In the genomic region with DNA sequence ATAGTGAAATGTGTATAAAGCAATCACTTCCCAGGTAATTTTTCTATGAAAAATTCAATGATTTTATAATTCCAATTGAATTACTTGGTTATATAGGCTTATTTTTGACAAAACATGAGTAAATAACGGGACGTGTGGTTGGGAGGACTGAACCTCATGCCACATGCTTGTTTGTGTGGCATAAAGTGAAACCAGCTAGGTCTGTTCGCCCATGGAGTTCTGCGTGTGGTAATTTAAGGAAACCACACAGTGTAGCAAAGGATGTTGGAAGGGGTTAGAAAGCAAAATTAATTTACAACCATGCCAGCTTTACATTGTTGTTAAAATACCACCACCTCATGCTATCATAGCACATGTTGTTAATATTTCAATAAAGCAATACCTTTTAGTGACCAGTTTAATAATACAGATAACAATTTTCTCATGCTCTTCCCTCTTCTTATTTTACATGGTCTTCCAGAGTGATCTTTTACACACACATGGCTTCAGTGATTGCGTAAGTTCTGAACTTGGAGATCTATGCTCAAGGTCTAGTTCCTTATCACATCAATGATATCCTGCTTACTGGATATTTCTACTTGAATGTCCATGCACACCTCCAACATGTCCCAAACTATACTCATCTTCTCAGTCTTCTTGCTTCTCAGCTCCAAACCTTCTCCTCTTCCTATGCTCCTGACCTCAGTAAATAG, we compare ENCODE assay signal across 14 cellular contexts.
DNase-seq lines count a peak whose midpoint lies in the region; ATAC-seq and TF ChIP-seq lines count a peak whose summit lies in the region.
"Had no signal": no experiment of that assay in that cellular context is flagged by ENCODE, and none has a peak within 500 bp of the region (broad histone marks: within the 10 kb centered on the region; RNA-seq: fewer than 3 reads in every experiment).

No MANE protein-coding gene starts in this region.

- H3K4me1 ChIP-seq in thymus (ENCODE audit: control insufficient read depth, insufficient read depth, low read length) (peaks cover 12% of the 10 kb centered on the region), testis (no peaks in the 10 kb centered on the region), mesendoderm (ENCODE audit: control insufficient read depth, low read depth, low read length) (no peaks in the 10 kb centered on the region)

- H3K9me3 ChIP-seq in thymus (ENCODE audit: control insufficient read depth) (no peaks in the 10 kb centered on the region), testis (no peaks in the 10 kb centered on the region)
- H3K9me3 ChIP-seq: SK-N-SH had no signal

- H3K4ac ChIP-seq in mesendoderm (ENCODE audit: low read depth, low read length) = no peak overlapping the region

- no peak overlapping the region for H2BK15ac ChIP-seq in mesendoderm (replicated peaks; ENCODE audit: low read depth)

- peak overlapping the region; percentile 24 for H3K4me3 ChIP-seq in thymus (ENCODE audit: low read length)
- H3K4me3 ChIP-seq in testis = no peak overlapping the region
- H3K4me3 ChIP-seq in mesendoderm (ENCODE audit: low read length) = no peak overlapping the region
- H3K4me3 ChIP-seq: heart left ventricle, spleen had no signal

- peak; percentile 19 for DNase-seq in stimulated activated CD4-positive, alpha-beta T cell treated with anti-CD3 and anti-CD28 coated beads, Interleukin-15, amount 100 ng/mL, for 24 hours
- DNase-seq in stimulated activated CD4-positive, alpha-beta T cell treated with anti-CD3 and anti-CD28 coated beads, Interleukin-1b, Interleukin-23, amount 100 ng/mL, for 48 hours = no peak
- peak; percentile 35 for DNase-seq in SIG-M5 (lab: John Stamatoyannopoulos, UW)
- peak; percentile 28 for DNase-seq in activated naive CD8-positive, alpha-beta T cell treated with anti-CD3 and anti-CD28 coated beads, Interleukin-2, amount 50 U/mL, for 24 hours
- DNase-seq in NCI-H2029 (lab: John Stamatoyannopoulos, UW) = no peak
- DNase-seq in testis = no peak
- no peak for DNase-seq in mesendoderm
- DNase-seq: heart left ventricle, left ventricle myocardium superior, NCI-H1417 treated with DMSO at 0.1 percent for 48 hours, nucleus accumbens, SK-N-SH, spleen had no signal

- TF ChIP-seq POLR2A in testis (IDR thresholded peaks at IDR 0.05) = no peak

- no peaks in the 10 kb centered on the region for H3K27me3 Mint-ChIP-seq in activated naive CD8-positive, alpha-beta T cell treated with anti-CD3 and anti-CD28 coated beads, Interleukin-2, amount 50 U/mL, for 24 hours

- no peak overlapping the region for H2BK120ac ChIP-seq in mesendoderm (ENCODE audit: low read depth, low read length)

- peak overlapping the region; percentile 59 for H3K4me3 Mint-ChIP-seq in activated naive CD8-positive, alpha-beta T cell treated with anti-CD3 and anti-CD28 coated beads, Interleukin-2, amount 50 U/mL, for 24 hours

- no peak overlapping the region for H3K18ac ChIP-seq in mesendoderm (ENCODE audit: low read length)

- H3K79me2 ChIP-seq in mesendoderm (ENCODE audit: control insufficient read depth, insufficient read depth, low read length) = no peaks in the 10 kb centered on the region

- H3K27me3 ChIP-seq in thymus (ENCODE audit: control insufficient read depth, insufficient read depth) (no peaks in the 10 kb centered on the region), testis (no peaks in the 10 kb centered on the region), mesendoderm (ENCODE audit: insufficient read depth, low read length, poor library complexity) (no peaks in the 10 kb centered on the region)
- H3K27me3 ChIP-seq: heart left ventricle, spleen had no signal

- no peak overlapping the region for H3K56ac ChIP-seq in mesendoderm (ENCODE audit: low read length)

- ATAC-seq in activated naive CD8-positive, alpha-beta T cell treated with anti-CD3 and anti-CD28 coated beads, Interleukin-2, amount 50 U/mL, for 24 hours = peak; percentile 21
- ATAC-seq: heart left ventricle, left ventricle myocardium superior had no signal

- H3K27ac ChIP-seq in thymus (ENCODE audit: low read depth) (peak overlapping the region; percentile 53), testis (no peak overlapping the region), mesendoderm (ENCODE audit: low read depth, low read length) (no peak overlapping the region)

- H4K5ac ChIP-seq in mesendoderm (ENCODE audit: low read length) = no peak overlapping the region

- no peak overlapping the region for H2BK5ac ChIP-seq in mesendoderm (ENCODE audit: low read length)

- H3K27ac Mint-ChIP-seq in activated naive CD8-positive, alpha-beta T cell treated with anti-CD3 and anti-CD28 coated beads, Interleukin-2, amount 50 U/mL, for 24 hours = peak overlapping the region; percentile 53

- H2AK5ac ChIP-seq in mesendoderm (ENCODE audit: low read length) = no peak overlapping the region

- no peak overlapping the region for H3K9ac ChIP-seq in mesendoderm (ENCODE audit: low read length)
- H3K9ac ChIP-seq: SK-N-SH had no signal

- TF ChIP-seq CTCF in testis (IDR thresholded peaks at IDR 0.05) = no peak

- H3K9me3 Mint-ChIP-seq in activated naive CD8-positive, alpha-beta T cell treated with anti-CD3 and anti-CD28 coated beads, Interleukin-2, amount 50 U/mL, for 24 hours = peaks cover 27% of the 10 kb centered on the region

- no peak overlapping the region for H4K8ac ChIP-seq in mesendoderm (ENCODE audit: low read depth, low read length)

- H3K23ac ChIP-seq in mesendoderm (ENCODE audit: low read length) = no peak overlapping the region

- peaks cover 53% of the 10 kb centered on the region for H3K4me1 Mint-ChIP-seq in activated naive CD8-positive, alpha-beta T cell treated with anti-CD3 and anti-CD28 coated beads, Interleukin-2, amount 50 U/mL, for 24 hours

- H3K79me1 ChIP-seq in mesendoderm (ENCODE audit: low read length) = no peaks in the 10 kb centered on the region

- 20% methylated on average over 5 of the region's 5 CpGs for WGBS in thymus
- WGBS in testis, 2 donors = 92 to 93% methylated on average over 5 of the region's 5 CpGs
- no CpG with 5 or more reads among the region's 5 CpGs for WGBS in mesendoderm (ENCODE audit: extremely low coverage, insufficient coverage, low lambda C conversion rate)

- peaks cover 13% of the 10 kb centered on the region for H3K36me3 Mint-ChIP-seq in activated naive CD8-positive, alpha-beta T cell treated with anti-CD3 and anti-CD28 coated beads, Interleukin-2, amount 50 U/mL, for 24 hours (ENCODE audit: low read depth)

- H3K36me3 ChIP-seq in thymus (ENCODE audit: control insufficient read depth, insufficient read depth) (no peaks in the 10 kb centered on the region), testis (ENCODE audit: low read depth, missing control alignments) (no peaks in the 10 kb centered on the region), mesendoderm (ENCODE audit: control insufficient read depth, insufficient read depth, low read length) (no peaks in the 10 kb centered on the region)
- H3K36me3 ChIP-seq: heart left ventricle, spleen had no signal

- intact Hi-C loops in testis (cut with DNase I; ENCODE audit: low total_unique reads) = no loop called here

- H3K4me2 ChIP-seq in mesendoderm (ENCODE audit: low read length) = no peak overlapping the region
- H3K4me2 ChIP-seq: SK-N-SH had no signal

Comparison
In these comparisons a context has a peak if more than half of its experiments do, and no peak if none do; other contexts are left out.
1. DNase-seq: peak in stimulated activated CD4-positive, alpha-beta T cell treated with anti-CD3 and anti-CD28 coated beads, Interleukin-15, amount 100 ng/mL, for 24 hours (single experiment), SIG-M5 (single experiment) and activated naive CD8-positive, alpha-beta T cell treated with anti-CD3 and anti-CD28 coated beads, Interleukin-2, amount 50 U/mL, for 24 hours (single experiment); none in stimulated activated CD4-positive, alpha-beta T cell treated with anti-CD3 and anti-CD28 coated beads, Interleukin-1b, Interleukin-23, amount 100 ng/mL, for 48 hours (single experiment), NCI-H2029 (single experiment), testis (single experiment) and mesendoderm (single experiment).